ENCODE assay signal across 2 cellular contexts in genomic region chr6:130577178-130577919, GRCh38.
TF ChIP-seq lines count a peak whose summit lies in the region.

No MANE protein-coding gene starts in this region.

TF ChIP-seq in H1, 55 proteins besides CTCF, POLR2A, EP300 and RAD21 (continued from another document):
- TF ChIP-seq MAFK (IDR thresholded peaks at IDR 0.05; ENCODE audit: low read depth, low read length) = no peak
- no peak for TF ChIP-seq SIX5 (IDR thresholded peaks at IDR 0.05; ENCODE audit: low read depth, low read length)
- no peak for TF ChIP-seq TAF1 (IDR thresholded peaks at IDR 0.05; ENCODE audit: low read depth, low read length)
- TF ChIP-seq SAP30 (IDR thresholded peaks at IDR 0.05; ENCODE audit: insufficient read depth, insufficient replicate concordance, low read length) = no peak
- TF ChIP-seq CHD1 (IDR thresholded peaks at IDR 0.05; ENCODE audit: low read depth, low read length) = no peak
- no peak for TF ChIP-seq CREB1 (IDR thresholded peaks at IDR 0.05)
- TF ChIP-seq YY1 (IDR thresholded peaks at IDR 0.05; ENCODE audit: low read depth, low read length) = no peak
- no peak for TF ChIP-seq CHD2 (IDR thresholded peaks at IDR 0.05; ENCODE audit: low read length)

TF ChIP-seq in GM12891, 5 proteins besides CTCF, POLR2A, EP300 and RAD21 (continued from another document):
- no peak for TF ChIP-seq POU2F2 (IDR thresholded peaks at IDR 0.05; ENCODE audit: low read depth, low read length)
- TF ChIP-seq TAF1 (IDR thresholded peaks at IDR 0.05; ENCODE audit: low read depth, low read length) = no peak
- no peak for TF ChIP-seq PAX5 (IDR thresholded peaks at IDR 0.05; ENCODE audit: insufficient read depth, low read length, severe bottlenecking)
- no peak for TF ChIP-seq SPI1 (IDR thresholded peaks at IDR 0.05; ENCODE audit: low read depth, low read length)
